In genomic region chr4:130233377-130234047, GRCh38 we compare ENCODE assay signal across 11 cellular contexts.
DNase-seq lines count a peak whose midpoint lies in the region; ATAC-seq and TF ChIP-seq lines count a peak whose summit lies in the region.
"Had no signal": no experiment of that assay in that cellular context is flagged by ENCODE, and none has a peak within 500 bp of the region (broad histone marks: within the 10 kb centered on the region; RNA-seq: fewer than 3 reads in every experiment).

No MANE protein-coding gene starts in this region.

- H3K9me2 ChIP-seq in OCI-LY7 (ENCODE audit: insufficient read depth, low read length), result no peaks in the 10 kb centered on the region

- no peak for TF ChIP-seq CTCF in OCI-LY7 (conservative IDR thresholded peaks at IDR 0.05; ENCODE audit: low read length)

- no peaks in the 10 kb centered on the region for H3K9me3 Mint-ChIP-seq in activated naive CD4-positive, alpha-beta T cell treated with anti-CD3 and anti-CD28 coated beads, Interleukin-2, amount 50 U/mL, for 24 hours
- no peaks in the 10 kb centered on the region for H3K9me3 Mint-ChIP-seq in stimulated activated naive CD8-positive, alpha-beta T cell treated with anti-CD3 and anti-CD28 coated beads, Interleukin-15, amount 100 ng/mL, for 72 hours

- H3K36me3 Mint-ChIP-seq in activated naive CD4-positive, alpha-beta T cell treated with anti-CD3 and anti-CD28 coated beads, Interleukin-2, amount 50 U/mL, for 24 hours, result no peaks in the 10 kb centered on the region
- H3K36me3 Mint-ChIP-seq: CD4-positive, CD25-positive, alpha-beta regulatory T cell had no signal

- peak overlapping the region; percentile 8 for H3K4me3 Mint-ChIP-seq in activated naive CD4-positive, alpha-beta T cell treated with anti-CD3 and anti-CD28 coated beads, Interleukin-2, amount 50 U/mL, for 24 hours
- peak overlapping the region in 1 of 2 donors; percentile 23 for H3K4me3 Mint-ChIP-seq in stimulated activated naive CD8-positive, alpha-beta T cell treated with anti-CD3 and anti-CD28 coated beads, Interleukin-15, amount 100 ng/mL, for 72 hours
- H3K4me3 Mint-ChIP-seq: CD4-positive, CD25-positive, alpha-beta regulatory T cell had no signal

- H3K27ac ChIP-seq in OCI-LY7 (ENCODE audit: low read depth, low read length, poor library complexity, severe bottlenecking), result no peak overlapping the region
- H3K27ac ChIP-seq: ascending aorta had no signal

- CTCF ChIA-PET in OCI-LY7 (lab: Charles Lee; ENCODE audit: unreplicated experiment), result no interaction called here

- H3K27me3 Mint-ChIP-seq in activated naive CD4-positive, alpha-beta T cell treated with anti-CD3 and anti-CD28 coated beads, Interleukin-2, amount 50 U/mL, for 24 hours, result no peaks in the 10 kb centered on the region
- no peaks in the 10 kb centered on the region for H3K27me3 Mint-ChIP-seq in stimulated activated naive CD8-positive, alpha-beta T cell treated with anti-CD3 and anti-CD28 coated beads, Interleukin-15, amount 100 ng/mL, for 72 hours
- H3K27me3 Mint-ChIP-seq: CD4-positive, CD25-positive, alpha-beta regulatory T cell had no signal

- DNase-seq in activated naive CD4-positive, alpha-beta T cell (lab: John Stamatoyannopoulos, UW), result no peak
- DNase-seq in OCI-LY7 (ENCODE audit: low spot score) (peak; percentile 0), NCI-H2081 (lab: John Stamatoyannopoulos, UW) (no peak), NCI-H2081 treated with DMSO at 0.1 percent for 48 hours (lab: John Stamatoyannopoulos, UW) (no peak)
- DNase-seq in stimulated activated naive CD8-positive, alpha-beta T cell treated with anti-CD3 and anti-CD28 coated beads, Interleukin-15, amount 100 ng/mL, for 72 hours, result no peak
- no peak for DNase-seq in effector CD4-positive, alpha-beta T cell
- DNase-seq: NCI-H1092 had no signal

- no peak overlapping the region for H3K27ac Mint-ChIP-seq in activated naive CD4-positive, alpha-beta T cell treated with anti-CD3 and anti-CD28 coated beads, Interleukin-2, amount 50 U/mL, for 24 hours
- H3K27ac Mint-ChIP-seq in stimulated activated naive CD8-positive, alpha-beta T cell treated with anti-CD3 and anti-CD28 coated beads, Interleukin-15, amount 100 ng/mL, for 72 hours, result no peak overlapping the region
- H3K27ac Mint-ChIP-seq: CD4-positive, CD25-positive, alpha-beta regulatory T cell had no signal

- POLR2A ChIA-PET in OCI-LY7 (lab: Charles Lee), result interaction anchor here (0.5 kb wide), 1 partner anchor 114 kb away, joined by 3 read pairs; no protein-coding TSS in a partner anchor

- no peak overlapping the region for H3K4me3 ChIP-seq in OCI-LY7 (ENCODE audit: low read depth, low read length, poor library complexity, severe bottlenecking)
- H3K4me3 ChIP-seq: ascending aorta had no signal

- H3K4me2 ChIP-seq in OCI-LY7 (ENCODE audit: low read length), result peak overlapping the region; percentile 4; the same call in 1 of the 2 replicates

- no peaks in the 10 kb centered on the region for H3K36me3 ChIP-seq in OCI-LY7 (ENCODE audit: insufficient read depth, low read length)
- H3K36me3 ChIP-seq: ascending aorta had no signal

- intact Hi-C loops in OCI-LY7 (cut with micrococcal nuclease; ENCODE audit: unreplicated experiment), result no loop called here

- no peaks in the 10 kb centered on the region for H3K9me3 ChIP-seq in OCI-LY7 (ENCODE audit: low read length)
- H3K9me3 ChIP-seq: ascending aorta had no signal

- H3K4me1 ChIP-seq in OCI-LY7 (ENCODE audit: insufficient read depth, low read length, poor library complexity, severe bottlenecking), result no peaks in the 10 kb centered on the region
- H3K4me1 ChIP-seq: ascending aorta had no signal

- H2AFZ ChIP-seq in OCI-LY7 (ENCODE audit: low read length), result no peak overlapping the region

- no TSS peak for BruUV-seq in OCI-LY7 (replicated peaks; lab: Mats Ljungman, UMichigan)

- no peaks in the 10 kb centered on the region for H3K79me2 ChIP-seq in OCI-LY7 (ENCODE audit: insufficient read depth, low read depth, low read length)

- no peaks in the 10 kb centered on the region for H4K20me1 ChIP-seq in OCI-LY7 (ENCODE audit: insufficient read depth, low read length)

- ATAC-seq in HG02938 (IDR thresholded peaks at IDR 0.05; ENCODE audit: unreplicated experiment), result peak; percentile 100
- peak; percentile 71 for ATAC-seq in stimulated activated naive CD8-positive, alpha-beta T cell treated with anti-CD3 and anti-CD28 coated beads, Interleukin-15, amount 100 ng/mL, for 72 hours

- no peaks in the 10 kb centered on the region for H3K4me1 Mint-ChIP-seq in activated naive CD4-positive, alpha-beta T cell treated with anti-CD3 and anti-CD28 coated beads, Interleukin-2, amount 50 U/mL, for 24 hours
- H3K4me1 Mint-ChIP-seq in stimulated activated naive CD8-positive, alpha-beta T cell treated with anti-CD3 and anti-CD28 coated beads, Interleukin-15, amount 100 ng/mL, for 72 hours, result no peaks in the 10 kb centered on the region
- H3K4me1 Mint-ChIP-seq: CD4-positive, CD25-positive, alpha-beta regulatory T cell had no signal
